21 cellular contexts compared by ENCODE assay signal in genomic region chr1:202397256-202397655, GRCh38.
"Had no signal": no experiment of that assay in that cellular context is flagged by ENCODE, and none has a peak within 500 bp of the region (broad histone marks: within the 10 kb centered on the region; RNA-seq: fewer than 3 reads in every experiment).

No MANE protein-coding gene starts in this region.

- H3K27ac ChIP-seq: colonic mucosa, lower lobe of right lung, sigmoid colon, stomach, tibial artery, upper lobe of left lung, uterus had no signal

- DNase-seq: colonic mucosa; effector CD8-positive, alpha-beta T cell; heart right ventricle; hypothalamus; kidney glomerular epithelial cell; lower lobe of right lung; mesenchymal stem cell; naive B cell; occipital lobe; sigmoid colon; stimulated activated CD4-positive, alpha-beta T cell treated with anti-CD3 and anti-CD28 coated beads, Interleukin-2, amount 100 ng/mL, for 24 hours; stimulated activated CD4-positive, alpha-beta T cell treated with anti-CD3 and anti-CD28 coated beads, Interleukin-4, amount 100 ng/mL, for 4 hours; stimulated activated naive B cell treated with anti-CD40 and anti-IgM and Interleukin-4, amounts not matched to agents 10 μg/mL and 1 μg/mL and 100 μg/mL, for 72 hours; stomach; substantia nigra; tibial artery; upper lobe of left lung; uterus had no signal

- H3K4me3 ChIP-seq: colonic mucosa, heart right ventricle, lower lobe of right lung, sigmoid colon, skin epidermis, stomach, tibial artery, upper lobe of left lung, uterus had no signal

- H3K4me1 ChIP-seq: colonic mucosa, lower lobe of right lung, uterus had no signal

- ATAC-seq: esophagus mucosa; heart right ventricle; left lobe of liver; lower lobe of right lung; stimulated activated naive B cell treated with anti-CD40 and anti-IgM and Interleukin-4, amounts not matched to agents 10 μg/mL and 1 μg/mL and 100 μg/mL, for 72 hours had no signal

- H3K9me3 ChIP-seq: colonic mucosa, heart right ventricle, lower lobe of right lung, sigmoid colon, stomach, tibial artery, upper lobe of left lung, uterus had no signal

- H3K36me3 ChIP-seq: colonic mucosa, heart right ventricle, lower lobe of right lung, sigmoid colon, stomach, tibial artery, upper lobe of left lung, uterus had no signal

- H3K27me3 ChIP-seq: colonic mucosa, heart right ventricle, sigmoid colon, stomach, tibial artery, upper lobe of left lung, uterus had no signal
